ENCODE assay signal across 12 cellular contexts in the genomic region with DNA sequence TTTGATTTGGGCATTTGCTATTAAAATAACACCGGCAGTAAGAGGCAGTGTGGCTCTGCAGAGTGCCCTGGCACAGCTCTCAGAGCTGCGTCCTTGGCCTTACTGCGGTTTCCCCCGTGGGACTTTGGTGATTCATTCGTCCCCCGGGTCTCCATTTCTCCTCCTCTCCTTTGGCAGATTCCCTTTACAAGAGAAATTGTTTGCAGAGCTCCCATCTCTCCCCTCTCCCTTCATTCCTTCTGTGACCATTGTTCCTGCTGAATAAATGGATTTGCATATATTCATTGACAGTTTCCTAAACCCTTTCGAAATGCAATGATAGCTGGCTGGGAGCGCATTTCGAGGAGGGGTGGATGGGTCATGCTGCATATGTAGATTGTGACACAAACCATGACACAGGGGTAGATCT.
DNase-seq lines count a peak whose midpoint lies in the region; ATAC-seq and TF ChIP-seq lines count a peak whose summit lies in the region.
"Had no signal": no experiment of that assay in that cellular context is flagged by ENCODE, and none has a peak within 500 bp of the region (broad histone marks: within the 10 kb centered on the region; RNA-seq: fewer than 3 reads in every experiment).

No MANE protein-coding gene starts in this region.

- no peak overlapping the region for H2AK5ac ChIP-seq in IMR-90 (ENCODE audit: low read depth, low read length)

- H2BK5ac ChIP-seq in IMR-90 (ENCODE audit: low read depth, low read length, poor library complexity, severe bottlenecking) = no peak overlapping the region

- H3K4me3 ChIP-seq in AG10803 (ENCODE audit: low read length) (no peak overlapping the region), IMR-90 (ENCODE audit: insufficient read depth, low read depth, low read length) (no peak overlapping the region), coronary artery (peak overlapping the region; percentile 37), hepatocyte (no peak overlapping the region)
- H3K4me3 ChIP-seq: cardiac muscle cell had no signal

- H3K4ac ChIP-seq in IMR-90 (ENCODE audit: low read depth, low read length) = no peak overlapping the region

- H3K27ac ChIP-seq in IMR-90 (ENCODE audit: insufficient read depth, low read length) (no peak overlapping the region), coronary artery (no peak overlapping the region), hepatocyte (no peak overlapping the region)
- H3K27ac ChIP-seq: C4-2B, cardiac muscle cell had no signal

- H4K91ac ChIP-seq in IMR-90 (ENCODE audit: insufficient read depth, low read depth, low read length) = no peak overlapping the region

- POLR2A ChIA-PET in IMR-90 (lab: Charles Lee; ENCODE audit: unreplicated experiment) = no interaction called here

- no peaks in the 10 kb centered on the region for H3K79me2 ChIP-seq in hepatocyte

- CTCF ChIA-PET in IMR-90 (lab: Yijun Ruan, JAX) = no interaction called here

- no peak overlapping the region for H2BK15ac ChIP-seq in IMR-90 (ENCODE audit: low read depth, low read length)

- TF ChIP-seq POLR2A in IMR-90 (IDR thresholded peaks at IDR 0.05; ENCODE audit: low read depth, low read length) = no peak

- ATAC-seq in IMR-90 (ENCODE audit: low read depth) = peak; percentile 24
- no peak for ATAC-seq in GM19452 (IDR thresholded peaks at IDR 0.05; ENCODE audit: unreplicated experiment)

- H3K27me3 ChIP-seq in IMR-90 (ENCODE audit: control insufficient read depth, insufficient read depth, low read length) = peaks cover 15% of the 10 kb centered on the region
- no peaks in the 10 kb centered on the region for H3K27me3 ChIP-seq in hepatocyte

- no peak overlapping the region for H2AK9ac ChIP-seq in IMR-90 (replicated peaks; ENCODE audit: low read depth, low read length, poor library complexity)

- H3K4me1 ChIP-seq in IMR-90 (ENCODE audit: control insufficient read depth, insufficient read depth, low read length) (peaks cover 5% of the 10 kb centered on the region; the same call in 1 of the 2 replicates), hepatocyte (ENCODE audit: insufficient read depth) (peaks cover 10% of the 10 kb centered on the region)

- H4K8ac ChIP-seq in IMR-90 (ENCODE audit: low read depth in 2 of 2, low read length in 2 of 2) = no peak overlapping the region

- TF ChIP-seq CTCF in AG10803 (conservative IDR thresholded peaks at IDR 0.05; ENCODE audit: low read length) (0 out of 2 replicates have a peak, but pooled peaks have one; percentile 4), IMR-90 (conservative IDR thresholded peaks at IDR 0.05; ENCODE audit: low read depth, low read length) (no peak), coronary artery (IDR thresholded peaks at IDR 0.05) (no peak), hepatocyte (IDR thresholded peaks at IDR 0.05; ENCODE audit: poor library complexity) (no peak)

- H3K4me2 ChIP-seq in IMR-90 (ENCODE audit: low read depth, low read length) = no peak overlapping the region
- H3K4me2 ChIP-seq in hepatocyte = no peak overlapping the region

- no CpG with 5 or more reads among the region's 9 CpGs for WGBS in IMR-90 (ENCODE audit: extremely low coverage in 2 of 2, insufficient read length in 1 of 2), 2 experiments
- 32% methylated on average over 9 of the region's 9 CpGs for WGBS in hepatocyte (ENCODE audit: low lambda C conversion rate, missing lambda C conversion rate)

- dilution Hi-C loops in IMR-90 (cut with HindIII; ENCODE audit: low sequenced_read_pairs, unreplicated experiment) = no loop called here

- no peak overlapping the region for H2BK120ac ChIP-seq in IMR-90 (ENCODE audit: low read depth, low read length)

- no peaks in the 10 kb centered on the region for H3K79me1 ChIP-seq in IMR-90 (ENCODE audit: low read depth in 1 of 2, low read length in 2 of 2)

- H4K5ac ChIP-seq in IMR-90 (ENCODE audit: low read depth, low read length) = no peak overlapping the region

- H3K23ac ChIP-seq in IMR-90 (ENCODE audit: low read depth, low read length) = no peak overlapping the region

- no peaks in the 10 kb centered on the region for H3K9me2 ChIP-seq in hepatocyte (replicated peaks; ENCODE audit: insufficient read depth)

- peaks cover 6% of the 10 kb centered on the region; the same call in 1 of the 2 replicates for H3K9me3 ChIP-seq in IMR-90 (ENCODE audit: control insufficient read depth, insufficient read depth, low read length)
- H3K9me3 ChIP-seq in hepatocyte (ENCODE audit: low read depth) = no peaks in the 10 kb centered on the region

- intact Hi-C loops in IMR-90 (cut with micrococcal nuclease) = loop anchor here (10.0 kb wide), 1 partner anchor 1086 kb away; no protein-coding TSS in a partner anchor

- BruUV-seq in IMR-90 (replicated peaks; lab: Mats Ljungman, UMichigan) = no TSS peak

- H3K36me3 ChIP-seq in IMR-90 (ENCODE audit: control insufficient read depth, insufficient read depth, low read length) (no peaks in the 10 kb centered on the region), hepatocyte (replicated peaks; ENCODE audit: insufficient read depth, low read depth) (no peaks in the 10 kb centered on the region)
- H3K36me3 ChIP-seq: cardiac muscle cell had no signal

- H3K18ac ChIP-seq in IMR-90 (ENCODE audit: low read depth, low read length) = no peak overlapping the region

- TF ChIP-seq RAD21 in IMR-90 (IDR thresholded peaks at IDR 0.05; ENCODE audit: low read length) = no peak

- in situ Hi-C loops in IMR-90 (cut with MboI; ENCODE audit: low sequenced_read_pairs) = no loop called here

- DNase-seq in AG10803 (ENCODE audit: low read depth) (peak; percentile 64), IMR-90 (no peak), coronary artery (ENCODE audit: low spot score) (no peak), myocyte (ENCODE audit: low read depth) (peak; percentile 44), ecto neural progenitor cell (ENCODE audit: low spot score) (no peak), hepatocyte (ENCODE audit: low spot score) (no peak)
- DNase-seq in activated CD4-positive, CD25-positive, alpha-beta regulatory T cell (lab: John Stamatoyannopoulos, UW) = no peak
- DNase-seq: activated T-cell treated with anti-CD3 and anti-CD28 coated beads, Interleukin-2, amount 50 U/mL, for 48 hours; NCI-H187 treated with DMSO at 0.1 percent for 48 hours had no signal

- no peak overlapping the region for H2BK20ac ChIP-seq in IMR-90 (ENCODE audit: low read depth, low read length)

- no peak overlapping the region for H3K14ac ChIP-seq in IMR-90 (replicated peaks; ENCODE audit: low read depth, low read length)

- peaks cover 8% of the 10 kb centered on the region; the same call in 1 of the 2 replicates for H3K9me1 ChIP-seq in IMR-90 (ENCODE audit: insufficient read depth, low read length)

- H3K56ac ChIP-seq in IMR-90 (ENCODE audit: extremely low read depth, insufficient read depth, low read length) = no peak overlapping the region

- H4K20me1 ChIP-seq in IMR-90 (ENCODE audit: insufficient read depth, low read length) = no peaks in the 10 kb centered on the region
- no peaks in the 10 kb centered on the region for H4K20me1 ChIP-seq in hepatocyte (ENCODE audit: insufficient read depth, poor library complexity, severe bottlenecking)

- H3K9ac ChIP-seq in IMR-90 (ENCODE audit: low read depth, low read length) = no peak overlapping the region

- H2AFZ ChIP-seq in IMR-90 (replicated peaks; ENCODE audit: low read length, poor library complexity) (no peak overlapping the region), hepatocyte (no peak overlapping the region)

TF ChIP-seq in IMR-90, 13 proteins besides CTCF, POLR2A, EP300 and RAD21:
- no peak for TF ChIP-seq BHLHE40 (IDR thresholded peaks at IDR 0.05; ENCODE audit: low read depth, low read length)
- no peak for TF ChIP-seq ELK1 (IDR thresholded peaks at IDR 0.05; ENCODE audit: borderline replicate concordance, low read depth, low read length)
- no peak for TF ChIP-seq MAFK (IDR thresholded peaks at IDR 0.05; ENCODE audit: low read depth, low read length)
- TF ChIP-seq RFX5 (IDR thresholded peaks at IDR 0.05; ENCODE audit: low read depth, low read length) = no peak
- TF ChIP-seq CHD1 (IDR thresholded peaks at IDR 0.05; ENCODE audit: low read depth, low read length) = no peak
- no peak for TF ChIP-seq MXI1 (IDR thresholded peaks at IDR 0.05; ENCODE audit: borderline replicate concordance, low read depth, low read length)
- no peak for TF ChIP-seq NFE2L2 (IDR thresholded peaks at IDR 0.05; ENCODE audit: low read depth, low read length)
- no peak for TF ChIP-seq RCOR1 (IDR thresholded peaks at IDR 0.05; ENCODE audit: insufficient replicate concordance, low read length)
- no peak for TF ChIP-seq CEBPB (IDR thresholded peaks at IDR 0.05; ENCODE audit: low read depth, low read length)
- TF ChIP-seq FOS (IDR thresholded peaks at IDR 0.05; ENCODE audit: low read depth, low read length) = no peak
- TF ChIP-seq SMC3 (IDR thresholded peaks at IDR 0.05; ENCODE audit: low read depth, low read length) = no peak
- no peak for TF ChIP-seq MAZ (IDR thresholded peaks at IDR 0.05; ENCODE audit: borderline replicate concordance, low read depth, low read length)
- TF ChIP-seq, protein P1, sequence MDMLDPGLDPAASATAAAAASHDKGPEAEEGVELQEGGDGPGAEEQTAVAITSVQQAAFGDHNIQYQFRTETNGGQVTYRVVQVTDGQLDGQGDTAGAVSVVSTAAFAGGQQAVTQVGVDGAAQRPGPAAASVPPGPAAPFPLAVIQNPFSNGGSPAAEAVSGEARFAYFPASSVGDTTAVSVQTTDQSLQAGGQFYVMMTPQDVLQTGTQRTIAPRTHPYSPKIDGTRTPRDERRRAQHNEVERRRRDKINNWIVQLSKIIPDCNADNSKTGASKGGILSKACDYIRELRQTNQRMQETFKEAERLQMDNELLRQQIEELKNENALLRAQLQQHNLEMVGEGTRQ (IDR thresholded peaks at IDR 0.05; ENCODE audit: low read depth, low read length) = no peak

Comparison
In these comparisons a context has a peak if more than half of its experiments do, and no peak if none do; other contexts are left out.
1. DNase-seq: peak in AG10803 (single experiment) and myocyte (single experiment); none in IMR-90 (single experiment), coronary artery (single experiment), ecto neural progenitor cell (single experiment), hepatocyte (single experiment) and activated CD4-positive, CD25-positive, alpha-beta regulatory T cell (0 of 4).